In the genomic region with DNA sequence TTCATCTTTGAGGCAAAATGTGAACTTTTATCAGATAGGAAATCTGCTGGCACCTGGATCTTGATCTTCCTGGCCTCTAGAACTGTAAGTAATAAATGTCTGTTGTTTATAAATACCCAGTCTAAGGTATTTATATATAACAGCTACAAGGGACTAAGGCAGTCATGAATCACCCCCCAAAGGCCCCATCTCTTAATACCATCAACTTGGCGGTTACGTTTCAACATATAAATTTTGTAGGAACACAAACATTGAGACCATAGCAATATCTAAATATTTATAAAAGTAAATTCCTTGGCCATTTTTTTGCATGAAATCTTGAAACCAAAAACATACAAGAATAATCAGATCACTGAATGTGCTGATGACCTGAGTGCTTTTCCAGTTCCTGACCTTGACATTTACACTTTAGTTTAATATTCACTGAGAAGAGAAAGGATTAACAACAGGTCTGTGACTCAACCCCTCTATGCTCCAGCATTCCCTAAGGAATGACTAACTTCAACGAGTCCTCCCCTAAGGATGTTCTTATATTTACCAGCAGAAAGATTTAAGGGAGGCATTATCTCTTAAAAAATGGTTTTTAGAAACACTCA, we compare ENCODE assay signal across 1 cellular context.
TF ChIP-seq lines count a peak whose summit lies in the region.

No MANE protein-coding gene starts in this region.

TF ChIP-seq in IMR-90, 13 proteins besides CTCF, POLR2A, EP300 and RAD21:
- TF ChIP-seq MAZ (IDR thresholded peaks at IDR 0.05; ENCODE audit: borderline replicate concordance, low read depth, low read length) (no peak), MXI1 (IDR thresholded peaks at IDR 0.05; ENCODE audit: borderline replicate concordance, low read depth, low read length) (no peak), FOS (IDR thresholded peaks at IDR 0.05; ENCODE audit: low read depth, low read length) (peak; percentile 9; the same call in 1 of the 2 replicates), RCOR1 (IDR thresholded peaks at IDR 0.05; ENCODE audit: insufficient replicate concordance, low read length) (no peak)
- TF ChIP-seq, protein P1, sequence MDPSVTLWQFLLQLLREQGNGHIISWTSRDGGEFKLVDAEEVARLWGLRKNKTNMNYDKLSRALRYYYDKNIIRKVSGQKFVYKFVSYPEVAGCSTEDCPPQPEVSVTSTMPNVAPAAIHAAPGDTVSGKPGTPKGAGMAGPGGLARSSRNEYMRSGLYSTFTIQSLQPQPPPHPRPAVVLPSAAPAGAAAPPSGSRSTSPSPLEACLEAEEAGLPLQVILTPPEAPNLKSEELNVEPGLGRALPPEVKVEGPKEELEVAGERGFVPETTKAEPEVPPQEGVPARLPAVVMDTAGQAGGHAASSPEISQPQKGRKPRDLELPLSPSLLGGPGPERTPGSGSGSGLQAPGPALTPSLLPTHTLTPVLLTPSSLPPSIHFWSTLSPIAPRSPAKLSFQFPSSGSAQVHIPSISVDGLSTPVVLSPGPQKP (IDR thresholded peaks at IDR 0.05; ENCODE audit: borderline replicate concordance, low read depth, low read length): no peak
